In the genomic region with DNA sequence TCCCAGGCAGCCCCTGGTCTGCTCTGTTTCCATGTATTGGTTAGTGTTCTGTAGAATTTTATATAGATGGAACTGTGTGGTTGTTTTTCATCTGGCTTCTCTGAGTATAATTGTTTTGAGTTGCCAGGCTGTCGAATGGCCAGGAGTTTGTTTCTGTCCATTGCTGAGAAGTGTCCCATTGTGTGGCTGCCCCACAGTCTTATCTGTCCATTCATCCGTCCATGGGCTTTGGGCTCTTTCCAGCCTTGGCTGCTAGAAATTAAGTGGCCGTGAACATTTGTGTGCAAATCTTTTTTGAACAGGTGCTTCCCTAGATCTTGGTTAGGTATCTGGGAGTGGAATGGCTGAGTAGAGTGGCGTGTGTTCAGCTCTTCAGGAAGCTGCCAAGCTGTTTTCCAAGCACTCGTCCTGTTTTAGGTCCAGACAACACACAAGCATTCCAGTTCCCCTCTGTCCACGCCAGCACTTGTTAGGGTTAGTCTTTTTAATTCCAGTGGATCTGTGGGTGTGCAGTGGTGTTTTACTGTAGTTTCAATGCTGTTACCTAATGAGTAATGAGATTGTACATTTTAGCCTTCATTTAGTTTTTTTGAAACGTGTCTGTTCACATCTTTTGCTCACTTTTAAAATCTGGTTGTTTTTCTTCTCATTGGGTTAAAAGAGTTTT, we compare ENCODE assay signal across 20 cellular contexts.
"Had no signal": no experiment of that assay in that cellular context is flagged by ENCODE, and none has a peak within 500 bp of the region (broad histone marks: within the 10 kb centered on the region; RNA-seq: fewer than 3 reads in every experiment).

No MANE protein-coding gene starts in this region.

- H3K4me3 Mint-ChIP-seq: activated CD4-positive, alpha-beta T cell treated with anti-CD3 and anti-CD28 coated beads, Interleukin-2, amount 10 ng/mL, durations not matched to agents 7 days and 5 days; activated CD8-positive, alpha-beta memory T cell treated with anti-CD3 and anti-CD28 coated beads, Interleukin-2, amount 10 ng/mL, durations not matched to agents 7 days and 5 days; activated CD8-positive, alpha-beta T cell treated with anti-CD3 and anti-CD28 coated beads for 36 hours; activated naive CD4-positive, alpha-beta T cell treated with anti-CD3 and anti-CD28 coated beads, Interleukin-2, amount 10 ng/mL, durations not matched to agents 7 days and 5 days; memory B cell had no signal

- DNase-seq: activated CD4-positive, alpha-beta T cell treated with anti-CD3 and anti-CD28 coated beads, Interleukin-2, amount 10 ng/mL, durations not matched to agents 7 days and 5 days; activated CD8-positive, alpha-beta memory T cell treated with anti-CD3 and anti-CD28 coated beads, Interleukin-2, amount 10 ng/mL, durations not matched to agents 7 days and 5 days; activated CD8-positive, alpha-beta T cell treated with anti-CD3 and anti-CD28 coated beads for 36 hours; activated naive CD4-positive, alpha-beta T cell treated with anti-CD3 and anti-CD28 coated beads, Interleukin-2, amount 10 ng/mL, durations not matched to agents 7 days and 5 days; activated T-cell treated with anti-CD3 and anti-CD28 coated beads for 4 hours; central memory CD4-positive, alpha-beta T cell; effector memory CD4-positive, alpha-beta T cell; esophagus squamous epithelium; gastrocnemius medialis; islet precursor cell; left cardiac atrium; nucleus accumbens; right cardiac atrium; stimulated activated CD4-positive, alpha-beta T cell treated with anti-CD3 and anti-CD28 coated beads, Interleukin-4, amount 100 ng/mL, for 24 hours; SW 1271; T-helper 2 cell; trophoblast cell; uterus had no signal

- H3K27me3 Mint-ChIP-seq: activated CD4-positive, alpha-beta T cell treated with anti-CD3 and anti-CD28 coated beads, Interleukin-2, amount 10 ng/mL, durations not matched to agents 7 days and 5 days; activated CD8-positive, alpha-beta memory T cell treated with anti-CD3 and anti-CD28 coated beads, Interleukin-2, amount 10 ng/mL, durations not matched to agents 7 days and 5 days; activated CD8-positive, alpha-beta T cell treated with anti-CD3 and anti-CD28 coated beads for 36 hours; activated naive CD4-positive, alpha-beta T cell treated with anti-CD3 and anti-CD28 coated beads, Interleukin-2, amount 10 ng/mL, durations not matched to agents 7 days and 5 days; memory B cell had no signal

- H3K27ac Mint-ChIP-seq: activated CD4-positive, alpha-beta T cell treated with anti-CD3 and anti-CD28 coated beads, Interleukin-2, amount 10 ng/mL, durations not matched to agents 7 days and 5 days; activated CD8-positive, alpha-beta T cell treated with anti-CD3 and anti-CD28 coated beads for 36 hours; activated naive CD4-positive, alpha-beta T cell treated with anti-CD3 and anti-CD28 coated beads, Interleukin-2, amount 10 ng/mL, durations not matched to agents 7 days and 5 days had no signal

- H3K27ac ChIP-seq: esophagus squamous epithelium, parathyroid adenoma, uterus had no signal
